Comparison of ENCODE assay signal across 8 cellular contexts in the genomic region with DNA sequence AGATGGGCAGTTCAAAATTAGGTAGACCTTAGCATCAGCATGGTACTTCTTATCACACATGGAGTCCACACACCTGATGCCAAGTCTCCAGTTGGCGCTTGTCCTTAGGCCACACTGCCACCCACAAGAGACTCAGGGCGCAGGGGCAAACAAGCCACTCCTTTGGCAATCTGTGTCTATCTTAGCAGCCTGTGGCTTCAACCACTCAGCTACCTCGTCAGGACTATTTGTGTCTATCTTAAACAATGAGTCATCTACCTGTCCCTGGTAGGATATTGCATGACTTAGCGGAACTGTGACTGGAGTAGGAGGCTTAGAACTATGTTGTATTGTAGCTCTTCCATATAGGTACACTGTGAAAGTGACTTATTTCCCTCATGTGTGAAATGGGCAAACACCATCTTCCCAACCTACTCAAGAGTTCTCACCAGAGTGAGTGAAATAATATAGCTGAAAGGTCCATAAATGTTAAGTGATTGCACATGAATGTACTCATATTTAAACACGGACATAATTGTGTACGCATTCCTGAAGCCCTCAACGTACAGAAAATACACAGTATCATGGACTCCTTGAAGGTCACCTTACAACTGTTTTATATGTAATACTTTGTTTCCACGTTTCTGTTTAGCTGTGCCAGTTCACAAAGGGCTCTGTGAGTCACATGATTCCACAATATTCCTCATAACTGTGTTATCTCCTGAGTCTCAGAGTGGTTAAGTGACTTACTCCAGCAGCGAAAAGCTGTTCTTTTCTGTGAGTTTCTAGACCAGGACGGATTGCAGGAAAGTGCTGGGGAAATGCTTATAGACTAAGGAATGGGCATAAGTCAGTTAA. TPM values are rescaled to one million over a fixed set of nuclear protein-coding genes. Genes with fewer than 3 reads are reported as not detected.
DNase-seq lines count a peak whose midpoint lies in the region; ATAC-seq, FAIRE-seq and TF ChIP-seq lines count a peak whose summit lies in the region.

No MANE protein-coding gene starts in this region.

- POLR2A ChIA-PET in endothelial cell of umbilical vein (lab: Charles Lee): interaction anchor here (0.6 to 1.6 kb wide), 3 partner anchors 13 to 1057 kb away, joined by 4 to 10 read pairs (median 4); no protein-coding TSS in a partner anchor

- H3K27ac ChIP-seq in endothelial cell of umbilical vein (ENCODE audit: insufficient read depth, low read depth, low read length): peak overlapping the region; percentile 77
- H3K27ac ChIP-seq in neural cell (ENCODE audit: low read length): peak overlapping the region; percentile 91

- no TSS peak for BruUV-seq in endothelial cell of umbilical vein (replicated peaks; lab: Mats Ljungman, UMichigan)

- H3K4me1 ChIP-seq in endothelial cell of umbilical vein (ENCODE audit: control insufficient read depth, extremely low read depth, insufficient read depth, low read length): peaks cover 18% of the 10 kb centered on the region

- H3K9me2 ChIP-seq in neural cell (ENCODE audit: insufficient read depth, low read length): no peaks in the 10 kb centered on the region

- no peak for ATAC-seq in HG02852 (IDR thresholded peaks at IDR 0.05; ENCODE audit: unreplicated experiment)

- H3K27me3 ChIP-seq in endothelial cell of umbilical vein (ENCODE audit: control insufficient read depth in 2 of 2, insufficient read depth in 2 of 2, low read length in 2 of 2) (no peaks in the 10 kb centered on the region), neural cell (ENCODE audit: insufficient read depth, low read depth, low read length) (no peaks in the 10 kb centered on the region)

- H2AFZ ChIP-seq in endothelial cell of umbilical vein (ENCODE audit: low read depth, low read length) (peak overlapping the region; percentile 4), neural cell (ENCODE audit: low read depth, low read length) (peak overlapping the region; percentile 91)

- no peak for FAIRE-seq in endothelial cell of umbilical vein (lab: Jason Lieb, UNC)

- DNase-seq in activated CD8-positive, alpha-beta memory T cell treated with anti-CD3 and anti-CD28 coated beads, Interleukin-2, amount 50 U/mL, for 4 hours: peak; percentile 24
- DNase-seq in activated CD8-positive, alpha-beta memory T cell treated with anti-CD3 and anti-CD28 coated beads, Interleukin-2, amount 50 U/mL, for 48 hours: no peak
- DNase-seq in SW480 (ENCODE audit: low spot score) (peak; percentile 79), endothelial cell of umbilical vein (ENCODE audit: low read depth, low spot score) (no peak), T-helper 9 cell (no peak), DMS114 treated with DMSO at 0.1 percent for 48 hours (lab: John Stamatoyannopoulos, UW; ENCODE audit: unreplicated experiment) (no peak)

- no peak for TF ChIP-seq POLR2A in endothelial cell of umbilical vein (IDR thresholded peaks at IDR 0.05; ENCODE audit: low read depth, low read length)

- H4K20me1 ChIP-seq in endothelial cell of umbilical vein (replicated peaks; ENCODE audit: control insufficient read depth, extremely low read depth, insufficient read depth, low read length) (no peaks in the 10 kb centered on the region), neural cell (ENCODE audit: insufficient read depth) (no peaks in the 10 kb centered on the region)

- no peak for TF ChIP-seq RAD21 in neural cell (conservative IDR thresholded peaks at IDR 0.05)

- H3K79me2 ChIP-seq in endothelial cell of umbilical vein (ENCODE audit: control insufficient read depth, insufficient read depth, low read length): peaks cover 46% of the 10 kb centered on the region
- peaks cover 16% of the 10 kb centered on the region for H3K79me2 ChIP-seq in neural cell (replicated peaks; ENCODE audit: insufficient read depth, low read length)

- CTCF ChIA-PET in endothelial cell of umbilical vein (lab: Charles Lee): interaction anchor here (0.8 to 3.4 kb wide), 13 partner anchors 9 to 237 kb away, joined by 3 to 19 read pairs (median 3); no protein-coding TSS in a partner anchor

- TF ChIP-seq EP300 in neural cell (conservative IDR thresholded peaks at IDR 0.05; ENCODE audit: poor library complexity, severe bottlenecking): no peak

- dilution Hi-C loops in endothelial cell of umbilical vein (cut with MboI; ENCODE audit: extremely low pct_ligation_motif_present, low sequenced_read_pairs): no loop called here

- H3K4me3 ChIP-seq in endothelial cell of umbilical vein (replicated peaks in 1 of 3; ENCODE audit: insufficient read depth in 1 of 3, low read depth in 1 of 3, low read length in 3 of 3) (peak overlapping the region; percentile 55 to 90 (median 63)), neural cell (ENCODE audit: low read length) (peak overlapping the region; percentile 99)

- intact Hi-C loops in endothelial cell of umbilical vein (cut with micrococcal nuclease): loop anchor here (1.0 to 2.0 kb wide), 2 partner anchors 15 to 94 kb away; no protein-coding TSS in a partner anchor

- H3K9me1 ChIP-seq in endothelial cell of umbilical vein (replicated peaks; ENCODE audit: control insufficient read depth, extremely low read depth, insufficient read depth, low read length): no peaks in the 10 kb centered on the region

- TF ChIP-seq CTCF in endothelial cell of umbilical vein (IDR thresholded peaks at IDR 0.05; ENCODE audit: extremely low read depth in 1 of 2, insufficient read depth in 1 of 2, low read depth in 1 of 2, low read length in 2 of 2): no peak
- no peak for TF ChIP-seq CTCF in neural cell (IDR thresholded peaks at IDR 0.05; ENCODE audit: poor library complexity, severe bottlenecking)

- no peaks in the 10 kb centered on the region for H3F3A ChIP-seq in neural cell (ENCODE audit: insufficient read depth, low read length, poor library complexity, severe bottlenecking)

- no peaks in the 10 kb centered on the region for H3K9me3 ChIP-seq in endothelial cell of umbilical vein (replicated peaks; ENCODE audit: control insufficient read depth, insufficient read depth, low read length)
- no peaks in the 10 kb centered on the region for H3K9me3 ChIP-seq in neural cell (ENCODE audit: low read length)

- H3K36me3 ChIP-seq in endothelial cell of umbilical vein (ENCODE audit: control insufficient read depth in 2 of 2, extremely low read depth in 1 of 2, insufficient read depth in 2 of 2, low read length in 2 of 2) (peaks cover 16 to 18% of the 10 kb centered on the region in 2 experiments), neural cell (ENCODE audit: insufficient read depth, low read length) (no peaks in the 10 kb centered on the region)

- H3K9ac ChIP-seq in endothelial cell of umbilical vein (replicated peaks; ENCODE audit: extremely low read depth, insufficient read depth, low read length) (peak overlapping the region; percentile 78), neural cell (ENCODE audit: low read length) (peak overlapping the region; percentile 83)

- H3K4me2 ChIP-seq in endothelial cell of umbilical vein (ENCODE audit: insufficient read depth, low read length) (peak overlapping the region; percentile 77), neural cell (ENCODE audit: low read length) (peak overlapping the region; percentile 76)

TF ChIP-seq in endothelial cell of umbilical vein, 7 proteins besides CTCF, POLR2A, EP300 and RAD21:
- TF ChIP-seq POLR2AphosphoS5 (IDR thresholded peaks at IDR 0.05; ENCODE audit: insufficient read depth, low read depth, low read length) (no peak), JUN (IDR thresholded peaks at IDR 0.05; ENCODE audit: borderline replicate concordance, insufficient read depth, insufficient read length, low read depth) (peak; percentile 26), MYC (IDR thresholded peaks at IDR 0.05; ENCODE audit: low read depth, low read length) (no peak), MAX (IDR thresholded peaks at IDR 0.05; ENCODE audit: insufficient read depth, insufficient read length) (no peak)

TF ChIP-seq in neural cell, 6 proteins besides CTCF, POLR2A, EP300 and RAD21 (continues in another document):
- TF ChIP-seq EZH2 (IDR thresholded peaks at IDR 0.05; ENCODE audit: borderline replicate concordance, insufficient read depth, low read length, poor library complexity, severe bottlenecking) (no peak), SMC3 (conservative IDR thresholded peaks at IDR 0.05; ENCODE audit: poor library complexity) (no peak), TAF1 (IDR thresholded peaks at IDR 0.05; ENCODE audit: low read depth) (no peak), MXI1 (conservative IDR thresholded peaks at IDR 0.05; ENCODE audit: poor library complexity, severe bottlenecking) (no peak)
- TF ChIP-seq, protein P1, sequence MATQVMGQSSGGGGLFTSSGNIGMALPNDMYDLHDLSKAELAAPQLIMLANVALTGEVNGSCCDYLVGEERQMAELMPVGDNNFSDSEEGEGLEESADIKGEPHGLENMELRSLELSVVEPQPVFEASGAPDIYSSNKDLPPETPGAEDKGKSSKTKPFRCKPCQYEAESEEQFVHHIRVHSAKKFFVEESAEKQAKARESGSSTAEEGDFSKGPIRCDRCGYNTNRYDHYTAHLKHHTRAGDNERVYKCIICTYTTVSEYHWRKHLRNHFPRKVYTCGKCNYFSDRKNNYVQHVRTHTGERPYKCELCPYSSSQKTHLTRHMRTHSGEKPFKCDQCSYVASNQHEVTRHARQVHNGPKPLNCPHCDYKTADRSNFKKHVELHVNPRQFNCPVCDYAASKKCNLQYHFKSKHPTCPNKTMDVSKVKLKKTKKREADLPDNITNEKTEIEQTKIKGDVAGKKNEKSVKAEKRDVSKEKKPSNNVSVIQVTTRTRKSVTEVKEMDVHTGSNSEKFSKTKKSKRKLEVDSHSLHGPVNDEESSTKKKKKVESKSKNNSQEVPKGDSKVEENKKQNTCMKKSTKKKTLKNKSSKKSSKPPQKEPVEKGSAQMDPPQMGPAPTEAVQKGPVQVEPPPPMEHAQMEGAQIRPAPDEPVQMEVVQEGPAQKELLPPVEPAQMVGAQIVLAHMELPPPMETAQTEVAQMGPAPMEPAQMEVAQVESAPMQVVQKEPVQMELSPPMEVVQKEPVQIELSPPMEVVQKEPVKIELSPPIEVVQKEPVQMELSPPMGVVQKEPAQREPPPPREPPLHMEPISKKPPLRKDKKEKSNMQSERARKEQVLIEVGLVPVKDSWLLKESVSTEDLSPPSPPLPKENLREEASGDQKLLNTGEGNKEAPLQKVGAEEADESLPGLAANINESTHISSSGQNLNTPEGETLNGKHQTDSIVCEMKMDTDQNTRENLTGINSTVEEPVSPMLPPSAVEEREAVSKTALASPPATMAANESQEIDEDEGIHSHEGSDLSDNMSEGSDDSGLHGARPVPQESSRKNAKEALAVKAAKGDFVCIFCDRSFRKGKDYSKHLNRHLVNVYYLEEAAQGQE (IDR thresholded peaks at IDR 0.05; ENCODE audit: borderline replicate concordance): no peak

RNA-seq across cellular contexts. Expression of gene TRIM27, which starts 1.6 kb away (rescaled TPM):
- 67.5 and 69.2 TPM in 2 replicates for total RNA-seq in endothelial cell of umbilical vein
- polyA plus RNA-seq in endothelial cell of umbilical vein (67.1 and 71.9 TPM in 2 replicates), neural cell (75.0 and 79.7 TPM in 2 replicates)
- polyA plus RNA-seq in endothelial cell of umbilical vein (2011; cell fraction: cytosol; rRNA removed): 46.7 and 47.8 TPM in 2 replicates
- 101 and 124 TPM in 2 replicates for polyA plus RNA-seq in endothelial cell of umbilical vein (2011; cell fraction: nucleus; rRNA removed)
- polyA plus RNA-seq in endothelial cell of umbilical vein (2012): 38.5 and 44.5 TPM in 2 replicates
- polyA minus RNA-seq in endothelial cell of umbilical vein (97.6 and 98.7 TPM in 2 replicates), neural cell (82.0 and 86.0 TPM in 2 replicates)
- polyA minus RNA-seq in endothelial cell of umbilical vein (2011; cell fraction: cytosol; rRNA and poly(A)+ RNA removed): 76.8 TPM
- polyA minus RNA-seq in endothelial cell of umbilical vein (2011; cell fraction: nucleus; rRNA and poly(A)+ RNA removed): 57.8 and 68.6 TPM in 2 replicates

Comparison
In these comparisons a context has a peak if more than half of its experiments do, and no peak if none do; other contexts are left out.
1. DNase-seq: peak in activated CD8-positive, alpha-beta memory T cell treated with anti-CD3 and anti-CD28 coated beads, Interleukin-2, amount 50 U/mL, for 4 hours (single experiment) and SW480 (single experiment); none in activated CD8-positive, alpha-beta memory T cell treated with anti-CD3 and anti-CD28 coated beads, Interleukin-2, amount 50 U/mL, for 48 hours (single experiment), endothelial cell of umbilical vein (single experiment), T-helper 9 cell (single experiment) and DMS114 treated with DMSO at 0.1 percent for 48 hours (single experiment).